12 cellular contexts compared by ENCODE assay signal in the genomic region with DNA sequence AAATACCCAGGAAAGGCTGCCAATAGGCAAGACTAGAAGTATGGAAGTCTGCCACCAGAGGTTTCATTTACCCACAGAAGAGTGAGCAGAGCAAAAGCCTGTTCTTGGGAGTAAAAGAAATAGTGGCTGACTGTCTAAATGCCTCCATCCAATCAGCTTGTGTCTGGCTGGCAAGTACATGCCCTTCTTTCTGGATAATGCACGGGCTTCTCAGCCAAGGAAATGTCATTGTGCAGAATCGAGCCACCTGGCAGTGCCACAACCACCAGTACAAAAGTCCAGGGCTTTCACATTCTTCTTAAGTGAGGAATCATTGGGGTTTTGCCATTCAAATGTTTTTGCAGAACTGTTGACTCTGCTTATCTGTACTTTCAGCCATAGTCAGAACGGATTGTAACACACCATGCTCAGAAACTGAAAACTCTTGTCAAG. TPM values are rescaled to one million over a fixed set of nuclear protein-coding genes. Genes with fewer than 3 reads are reported as not detected.
DNase-seq lines count a peak whose midpoint lies in the region; ATAC-seq and TF ChIP-seq lines count a peak whose summit lies in the region.
"Had no signal": no experiment of that assay in that cellular context is flagged by ENCODE, and none has a peak within 500 bp of the region (broad histone marks: within the 10 kb centered on the region; RNA-seq: fewer than 3 reads in every experiment).

No MANE protein-coding gene starts in this region.

- H3K9me3 ChIP-seq in mammary epithelial cell (replicated peaks; ENCODE audit: insufficient read depth, low read length) = peaks cover 4% of the 10 kb centered on the region
- H3K9me3 ChIP-seq in testis = no peaks in the 10 kb centered on the region
- H3K9me3 ChIP-seq in colonic mucosa = no peaks in the 10 kb centered on the region

- CTCF ChIA-PET in mammary epithelial cell (lab: Charles Lee; ENCODE audit: low non-redundant PET) = no interaction called here

- H3K27ac ChIP-seq in KMS-11 = peak overlapping the region; percentile 89
- H3K27ac ChIP-seq in mammary epithelial cell (ENCODE audit: insufficient read depth, low read depth, low read length) = no peak overlapping the region
- peak overlapping the region; percentile 67 to 74 for H3K27ac ChIP-seq in testis
- no peak overlapping the region for H3K27ac ChIP-seq in colonic mucosa

- H2AFZ ChIP-seq in KMS-11 (ENCODE audit: low read depth) (peak overlapping the region; percentile 17; the same call in 1 of the 2 replicates), mammary epithelial cell (ENCODE audit: low read depth, low read length) (peak overlapping the region; percentile 16)

- H3K27me3 ChIP-seq in KMS-11 (ENCODE audit: insufficient read depth, low read depth) (no peaks in the 10 kb centered on the region), mammary epithelial cell (ENCODE audit: insufficient read depth, low read length) (no peaks in the 10 kb centered on the region), kidney epithelial cell (ENCODE audit: control insufficient read depth, insufficient read depth, low read length) (no peaks in the 10 kb centered on the region), testis (no peaks in the 10 kb centered on the region), colonic mucosa (no peaks in the 10 kb centered on the region)

- TF ChIP-seq CTCF in KMS-11 (conservative IDR thresholded peaks at IDR 0.05; ENCODE audit: low read depth, low read length) = no peak
- TF ChIP-seq CTCF in mammary epithelial cell (conservative IDR thresholded peaks at IDR 0.05 in 1 of 2, IDR thresholded peaks at IDR 0.05 in 1 of 2; ENCODE audit: extremely low read depth in 1 of 2, insufficient read depth in 1 of 2, low read depth in 1 of 2, low read length in 2 of 2) = no peak
- TF ChIP-seq CTCF in kidney epithelial cell (IDR thresholded peaks at IDR 0.05; ENCODE audit: insufficient read depth, low read length, poor library complexity, severe bottlenecking) = no peak
- no peak for TF ChIP-seq CTCF in testis (IDR thresholded peaks at IDR 0.05)
- no peak for TF ChIP-seq CTCF in colonic mucosa (IDR thresholded peaks at IDR 0.05)

- dilution Hi-C loops in mammary epithelial cell (cut with HindIII; ENCODE audit: low sequenced_read_pairs) = no loop called here

- peak overlapping the region; percentile 91 for H3K4me2 ChIP-seq in KMS-11
- H3K4me2 ChIP-seq in mammary epithelial cell (ENCODE audit: insufficient read depth, low read depth, low read length) = no peak overlapping the region

- H3K4me3 ChIP-seq in KMS-11 (IDR thresholded peaks at IDR 0.05; ENCODE audit: insufficient read depth, low read depth, low read length) = no peak overlapping the region
- H3K4me3 ChIP-seq in mammary epithelial cell (replicated peaks in 1 of 3; ENCODE audit: insufficient read depth in 1 of 3, low read depth in 2 of 3, low read length in 3 of 3) = no peak overlapping the region
- no peak overlapping the region for H3K4me3 ChIP-seq in kidney epithelial cell (ENCODE audit: low read depth, low read length)
- no peak overlapping the region for H3K4me3 ChIP-seq in testis
- H3K4me3 ChIP-seq in colonic mucosa = no peak overlapping the region

- peak overlapping the region; percentile 58; the same call in 1 of the 2 replicates for H3K9ac ChIP-seq in KMS-11
- H3K9ac ChIP-seq in mammary epithelial cell (ENCODE audit: insufficient read depth, low read length) = no peak overlapping the region
- H3K9ac ChIP-seq in colonic mucosa (ENCODE audit: low read depth in 2 of 2, low read length in 2 of 2) = no peak overlapping the region

- in situ Hi-C loops in mammary epithelial cell (cut with MboI; ENCODE audit: low sequenced_read_pairs in 2 of 2) = no loop called here

- TF ChIP-seq POLR2A in testis (IDR thresholded peaks at IDR 0.05) = no peak

- no peak for ATAC-seq in HG02571 (IDR thresholded peaks at IDR 0.05; ENCODE audit: unreplicated experiment)
- no peak for ATAC-seq in HG02610 (IDR thresholded peaks at IDR 0.05; ENCODE audit: unreplicated experiment)
- ATAC-seq: naive thymus-derived CD8-positive, alpha-beta T cell had no signal

- peaks cover 87% of the 10 kb centered on the region for H3K4me1 ChIP-seq in KMS-11 (ENCODE audit: low read depth, poor library complexity, severe bottlenecking)
- no peaks in the 10 kb centered on the region for H3K4me1 ChIP-seq in mammary epithelial cell (ENCODE audit: insufficient read depth, low read length)
- peaks cover 9% of the 10 kb centered on the region for H3K4me1 ChIP-seq in testis
- no peaks in the 10 kb centered on the region for H3K4me1 ChIP-seq in colonic mucosa

- BruUV-seq in mammary epithelial cell (replicated peaks; lab: Mats Ljungman, UMichigan) = no TSS peak

- no peaks in the 10 kb centered on the region for H3K79me2 ChIP-seq in KMS-11 (ENCODE audit: insufficient read depth, low read depth)
- no peaks in the 10 kb centered on the region for H3K79me2 ChIP-seq in mammary epithelial cell (ENCODE audit: insufficient read depth, low read length)

- H4K20me1 ChIP-seq in KMS-11 (ENCODE audit: insufficient read depth) = no peaks in the 10 kb centered on the region
- no peaks in the 10 kb centered on the region for H4K20me1 ChIP-seq in mammary epithelial cell (ENCODE audit: insufficient read depth, low read length)

- intact Hi-C loops in mammary epithelial cell (cut with micrococcal nuclease) = no loop called here
- intact Hi-C loops in testis (cut with DNase I; ENCODE audit: low total_unique reads) = loop anchor here (10.0 kb wide), 1 partner anchor 45 kb away; no protein-coding TSS in a partner anchor
- intact Hi-C loops in colonic mucosa (cut with DNase I) = no loop called here

- no peaks in the 10 kb centered on the region for H3K36me3 ChIP-seq in KMS-11 (ENCODE audit: insufficient read depth)
- no peaks in the 10 kb centered on the region for H3K36me3 ChIP-seq in mammary epithelial cell (ENCODE audit: insufficient read depth, low read length)
- no peaks in the 10 kb centered on the region for H3K36me3 ChIP-seq in kidney epithelial cell (ENCODE audit: control insufficient read depth, insufficient read depth, low read length)
- H3K36me3 ChIP-seq in testis (ENCODE audit: low read depth, missing control alignments) = no peaks in the 10 kb centered on the region
- H3K36me3 ChIP-seq in colonic mucosa = no peaks in the 10 kb centered on the region

- 0% methylated on average over 3 of the region's 3 CpGs for WGBS in mammary epithelial cell (ENCODE audit: low coverage, missing lambda C conversion rate)
- 16 to 38% methylated on average over 3 of the region's 3 CpGs for WGBS in testis, 2 donors

- peak; percentile 45 for DNase-seq in mammary epithelial cell
- peak; percentile 7 for DNase-seq in kidney epithelial cell (ENCODE audit: low read depth)
- peak; percentile 54 for DNase-seq in testis
- DNase-seq in colonic mucosa = no peak
- DNase-seq in NCI-H187 treated with DMSO at 0.1 percent for 48 hours (lab: John Stamatoyannopoulos, UW) = no peak
- DNase-seq: activated CD8-positive, alpha-beta memory T cell treated with anti-CD3 and anti-CD28 coated beads, Interleukin-2, amount 50 U/mL, for 4 hours; effector memory CD4-positive, alpha-beta T cell; H7; naive thymus-derived CD8-positive, alpha-beta T cell had no signal

RNA-seq across cellular contexts. Expression of gene ERCC4, which starts 10.1 kb away (rescaled TPM):
- total RNA-seq in mammary epithelial cell (10 to 100 TPM in 1 of 2 donors, 1 to 10 TPM in 1; 9.7 to 13.1 TPM), kidney epithelial cell (7.2 and 8.3 TPM in 2 replicates), testis (10 to 100 TPM; 17.7 to 29.3 TPM), colonic mucosa (1 to 10 TPM; 8.0 to 9.7 TPM)
- polyA plus RNA-seq in mammary epithelial cell (2.5 TPM), testis (ENCODE audit: insufficient read depth, low read depth, low replicate concordance) (19.6 TPM)
- 33.3 TPM for polyA minus RNA-seq in mammary epithelial cell

Comparison
In these comparisons a context has a peak if more than half of its experiments do, and no peak if none do; other contexts are left out.
1. H3K27ac ChIP-seq: peak in KMS-11 (single experiment) and testis (2 of 2); none in mammary epithelial cell (single experiment) and colonic mucosa (single experiment).
2. DNase-seq: peak in mammary epithelial cell (single experiment), kidney epithelial cell (single experiment) and testis (single experiment); none in colonic mucosa (single experiment) and NCI-H187 treated with DMSO at 0.1 percent for 48 hours (single experiment).